1 cellular context compared by ENCODE assay signal in the genomic region with DNA sequence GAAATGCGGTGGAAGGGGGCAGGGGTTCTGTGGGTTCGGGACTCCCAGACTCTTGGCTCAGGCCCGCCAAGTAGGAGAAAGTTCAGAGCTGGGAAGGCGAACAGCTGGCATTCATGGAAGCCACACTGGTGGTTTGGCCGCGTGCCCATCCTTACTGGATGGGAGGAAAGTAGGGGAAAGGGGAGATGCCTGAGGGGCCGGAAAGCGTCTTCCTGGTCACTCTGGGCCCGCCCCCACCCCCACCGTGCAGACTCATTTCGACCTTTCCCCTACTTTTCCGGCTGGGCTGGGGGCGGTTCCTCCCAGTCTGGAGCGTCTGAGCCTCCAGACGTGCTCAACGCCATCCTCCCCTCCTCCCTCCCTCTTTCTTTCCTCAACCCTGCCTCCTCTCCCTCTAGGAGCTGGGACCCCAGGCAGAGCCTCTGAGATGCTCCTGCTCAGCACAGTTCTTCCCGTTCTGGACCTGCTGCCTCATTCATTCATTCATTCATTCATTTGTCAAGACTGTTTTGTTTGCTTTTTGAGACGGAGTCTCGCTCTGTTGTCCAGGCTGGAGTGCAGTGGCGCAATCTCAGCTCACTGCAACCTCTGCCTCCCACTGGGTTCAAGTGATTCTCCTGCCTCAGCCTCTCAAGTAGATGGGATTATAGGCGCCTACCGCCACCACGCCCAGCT.
TF ChIP-seq lines count a peak whose summit lies in the region.

No MANE protein-coding gene starts in this region.

TF ChIP-seq in endothelial cell of umbilical vein, 7 proteins besides CTCF, POLR2A, EP300 and RAD21:
- TF ChIP-seq FOS (IDR thresholded peaks at IDR 0.05; ENCODE audit: borderline replicate concordance, insufficient read depth, low read length) (peak; percentile 73), EZH2 (IDR thresholded peaks at IDR 0.05; ENCODE audit: borderline replicate concordance, low read depth, low read length, severe bottlenecking) (no peak), POLR2AphosphoS5 (IDR thresholded peaks at IDR 0.05; ENCODE audit: insufficient read depth, low read depth, low read length) (peak; percentile 98)
TF ChIP-seq in endothelial cell of umbilical vein: peak in this region for 2.
